In the genomic region with DNA sequence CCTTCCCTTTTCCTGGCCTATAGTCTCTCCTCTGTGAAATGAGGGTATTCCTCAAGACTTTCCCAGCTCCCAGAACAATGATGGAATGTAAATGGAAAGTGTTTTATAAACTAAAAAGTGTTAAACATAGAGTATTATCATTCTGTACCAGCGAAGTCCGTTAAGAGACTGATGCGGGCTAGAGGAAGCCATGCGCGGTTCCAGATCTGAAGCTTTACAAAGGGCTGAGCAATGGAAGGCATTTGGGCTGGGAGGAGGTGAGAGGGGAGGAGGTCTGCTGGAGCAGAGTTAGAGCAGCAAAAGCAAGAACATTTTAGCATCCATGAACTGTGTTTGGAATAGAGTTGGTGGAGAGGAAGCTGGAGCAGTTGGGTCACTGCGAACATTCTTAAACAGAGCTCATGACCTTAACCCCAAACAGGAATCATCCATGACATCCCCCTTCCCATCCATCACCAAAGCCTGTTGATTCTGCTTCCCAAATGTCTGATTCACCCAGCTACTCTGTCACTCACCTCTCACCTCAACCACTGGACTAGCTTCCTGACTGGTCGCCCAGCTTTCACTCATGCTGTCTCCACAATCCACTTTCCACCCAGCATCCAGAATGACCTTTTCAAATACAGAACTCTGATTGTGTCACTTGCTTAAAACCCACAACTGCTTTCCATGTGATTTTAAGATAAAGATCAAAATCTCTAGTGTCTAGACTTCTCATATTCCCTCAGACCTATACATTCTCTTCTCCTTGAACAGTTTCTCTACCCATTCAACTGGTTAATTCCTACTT, we compare ENCODE assay signal across 1 cellular context.
TF ChIP-seq lines count a peak whose summit lies in the region.

No MANE protein-coding gene starts in this region.

TF ChIP-seq in endothelial cell of umbilical vein, 7 proteins besides CTCF, POLR2A, EP300 and RAD21:
- no peak for TF ChIP-seq JUN (IDR thresholded peaks at IDR 0.05; ENCODE audit: borderline replicate concordance, insufficient read depth, insufficient read length, low read depth)
- no peak for TF ChIP-seq GATA2 (IDR thresholded peaks at IDR 0.05; ENCODE audit: insufficient read depth, insufficient read length, low read depth, low read length)
- no peak for TF ChIP-seq FOS (IDR thresholded peaks at IDR 0.05; ENCODE audit: borderline replicate concordance, insufficient read depth, low read length)
- no peak for TF ChIP-seq MYC (IDR thresholded peaks at IDR 0.05; ENCODE audit: low read depth, low read length)
- no peak for TF ChIP-seq POLR2AphosphoS5 (IDR thresholded peaks at IDR 0.05; ENCODE audit: insufficient read depth, low read depth, low read length)
